Comparison of ENCODE assay signal across 16 cellular contexts in the genomic region with DNA sequence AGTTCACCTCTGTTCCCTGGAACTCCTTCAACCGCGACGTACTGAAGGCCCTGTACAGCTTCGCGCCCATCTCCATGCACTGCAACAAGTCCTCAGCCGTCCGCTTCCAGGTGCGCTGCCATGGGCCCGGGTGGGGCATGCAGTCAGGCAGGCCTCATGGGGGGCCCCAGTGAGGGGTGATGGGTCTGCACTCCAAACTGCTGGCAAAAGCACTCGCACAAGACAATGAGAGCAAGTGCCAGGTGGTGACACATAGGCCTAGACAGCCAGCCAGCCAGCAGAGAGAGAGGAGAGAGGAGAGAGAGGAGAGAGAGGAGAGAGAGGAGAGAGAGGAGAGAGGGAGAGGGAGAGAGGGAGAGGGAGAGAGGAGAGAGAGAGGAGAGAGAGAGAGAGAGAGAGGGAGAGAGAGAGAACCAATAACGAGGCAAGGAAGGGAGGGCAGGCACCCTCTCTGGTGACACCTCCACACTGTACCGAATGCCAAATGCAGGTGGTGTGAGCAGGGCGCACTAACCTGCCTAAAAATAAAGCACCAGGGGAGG. TPM values are rescaled to one million over a fixed set of nuclear protein-coding genes. Genes with fewer than 3 reads are reported as not detected.
DNase-seq lines count a peak whose midpoint lies in the region; ATAC-seq, FAIRE-seq and TF ChIP-seq lines count a peak whose summit lies in the region.
"Had no signal": no experiment of that assay in that cellular context is flagged by ENCODE, and none has a peak within 500 bp of the region (broad histone marks: within the 10 kb centered on the region; RNA-seq: fewer than 3 reads in every experiment).

No MANE protein-coding gene starts in this region.

- FAIRE-seq in H54 (lab: Jason Lieb, UNC), result no peak
- FAIRE-seq: frontal cortex, GM18507 had no signal

- peak; percentile 64 for ATAC-seq in CD4-positive, alpha-beta T cell (ENCODE audit: poor library complexity)
- ATAC-seq in HG03045 (IDR thresholded peaks at IDR 0.05; ENCODE audit: unreplicated experiment) (no peak), HG03159 (IDR thresholded peaks at IDR 0.05; ENCODE audit: unreplicated experiment) (no peak), Right ventricle myocardium superior (ENCODE audit: poor library complexity) (no peak)
- ATAC-seq: stimulated activated naive CD8-positive, alpha-beta T cell treated with anti-CD3 and anti-CD28 coated beads, Interleukin-15, Interleukin-2, amounts not matched to agents 100 U/mL and 50 U/mL, for 24 hours had no signal

- DNase-seq in CD4-positive, alpha-beta T cell, result peak in 2 of 10 experiments; percentile 10 to 63
- peak; percentile 49 for DNase-seq in H54 (ENCODE audit: insufficient read length, low spot score)
- peak; percentile 87 for DNase-seq in NCI-H345 treated with DMSO at 0.1 percent for 48 hours (lab: John Stamatoyannopoulos, UW; ENCODE audit: unreplicated experiment)
- DNase-seq in fibroblast of pulmonary artery (ENCODE audit: low read depth), result peak; percentile 12
- DNase-seq in transverse colon, result no peak
- no peak for DNase-seq in Right ventricle myocardium superior
- DNase-seq: amniotic stem cell; NCI-H446 treated with DMSO at 0.1 percent for 48 hours; stimulated activated naive CD8-positive, alpha-beta T cell treated with anti-CD3 and anti-CD28 coated beads, Interleukin-15, Interleukin-2, amounts not matched to agents 100 U/mL and 50 U/mL, for 24 hours had no signal

- peaks cover 5% of the 10 kb centered on the region for H3K27me3 ChIP-seq in CD4-positive, alpha-beta T cell (ENCODE audit: control insufficient read depth, insufficient read depth, low read length)
- H3K27me3 ChIP-seq in transverse colon, result peaks cover 83% of the 10 kb centered on the region

- H3K4me1 ChIP-seq in transverse colon, result peaks cover 9 to 12% (median 11%) of the 10 kb centered on the region in 4 donors

- H3K4me3 Mint-ChIP-seq in CD4-positive, alpha-beta T cell, result peak overlapping the region; percentile 88
- H3K4me3 Mint-ChIP-seq: B cell, IgD-negative memory B cell had no signal

- TF ChIP-seq POLR2A in H54 (IDR thresholded peaks at IDR 0.05; ENCODE audit: low read depth, low read length), result no peak
- no peak for TF ChIP-seq POLR2A in transverse colon (IDR thresholded peaks at IDR 0.05)

- CTCF ChIA-PET in CD4-positive, alpha-beta T cell (lab: Charles Lee), result interaction anchor here (1.1 to 1.6 kb wide), 4 partner anchors 18 to 70 kb away, joined by 3 to 6 read pairs (median 5); no protein-coding TSS in a partner anchor

- peaks cover 47% of the 10 kb centered on the region for H3K4me1 Mint-ChIP-seq in CD4-positive, alpha-beta T cell (ENCODE audit: low read depth)

- intact Hi-C loops in CD4-positive, alpha-beta T cell (cut with DNase I, micrococcal nuclease), result loop anchor here (1.0 to 2.0 kb wide), 3 partner anchors 20 to 70 kb away; no protein-coding TSS in a partner anchor
- intact Hi-C loops in transverse colon (cut with DNase I; ENCODE audit: low total_unique reads), result no loop called here
- intact Hi-C loops in Right ventricle myocardium superior (cut with DNase I), result no loop called here

- no peaks in the 10 kb centered on the region for H3K9me3 Mint-ChIP-seq in CD4-positive, alpha-beta T cell
- H3K9me3 Mint-ChIP-seq: IgD-negative memory B cell had no signal

- H3K9me3 ChIP-seq in CD4-positive, alpha-beta T cell (ENCODE audit: control insufficient read depth, low read length), result no peaks in the 10 kb centered on the region
- no peaks in the 10 kb centered on the region for H3K9me3 ChIP-seq in transverse colon

- POLR2A ChIA-PET in CD4-positive, alpha-beta T cell (lab: Charles Lee), result interaction anchor here (1.5 to 3.8 kb wide), 3 partner anchors 20 to 70 kb away, joined by 4 to 26 read pairs (median 6); no protein-coding TSS in a partner anchor

- WGBS in transverse colon (ENCODE audit: low coverage in 1 of 2), 2 donors, result 73 to 82% methylated on average over 4 to 13 of the region's 13 CpGs

- no peak overlapping the region for H3K27ac ChIP-seq in CD4-positive, alpha-beta T cell (ENCODE audit: low read depth, low read length)
- H3K27ac ChIP-seq in transverse colon, result no peak overlapping the region

- H3K36me3 ChIP-seq in transverse colon, result no peaks in the 10 kb centered on the region

- in situ Hi-C loops in transverse colon (cut with MboI; ENCODE audit: low pct_ligation_motif_present in 1 of 4, low pct_unique_long_range_greater_than_20kb in 1 of 4, low sequenced_read_pairs in 3 of 4), result no loop called here

- H3K36me3 Mint-ChIP-seq in CD4-positive, alpha-beta T cell (ENCODE audit: low read depth), result peaks cover 7% of the 10 kb centered on the region
- H3K36me3 Mint-ChIP-seq: IgD-negative memory B cell had no signal

- peaks cover 33% of the 10 kb centered on the region for H3K27me3 Mint-ChIP-seq in CD4-positive, alpha-beta T cell

- H3K27ac Mint-ChIP-seq in CD4-positive, alpha-beta T cell, result peak overlapping the region; percentile 93
- H3K27ac Mint-ChIP-seq: B cell had no signal

- no peak overlapping the region for H3K4me3 ChIP-seq in fibroblast of pulmonary artery (replicated peaks; ENCODE audit: low read depth, low read length)
- no peak overlapping the region for H3K4me3 ChIP-seq in transverse colon
- H3K4me3 ChIP-seq: dorsolateral prefrontal cortex had no signal

- no peak for TF ChIP-seq CTCF in CD4-positive, alpha-beta T cell (IDR thresholded peaks at IDR 0.05)
- TF ChIP-seq CTCF in fibroblast of pulmonary artery (IDR thresholded peaks at IDR 0.05; ENCODE audit: low read length, missing control alignments) (no peak), transverse colon (IDR thresholded peaks at IDR 0.05) (no peak)

- no peak for TF ChIP-seq EP300 in transverse colon (IDR thresholded peaks at IDR 0.05; ENCODE audit: low read depth)

RNA-seq across cellular contexts. Expression of a gene that starts 21.0 kb away (rescaled TPM):
- total RNA-seq in CD4-positive, alpha-beta T cell, result 1 to 10 TPM; 1.7 to 1.8 TPM
- total RNA-seq in transverse colon (not detected), Right ventricle myocardium superior (not detected)
- total RNA-seq: B cell had no signal

RNA-seq across cellular contexts. Expression of a gene that starts 48.0 kb away (rescaled TPM):
- total RNA-seq in CD4-positive, alpha-beta T cell, result not detected
- under 1 TPM in 1 of 4 donors, not detected in 3; 0.64 TPM for total RNA-seq in transverse colon
- total RNA-seq in Right ventricle myocardium superior, result not detected
- total RNA-seq: B cell had no signal

Comparison
In these comparisons a context has a peak if more than half of its experiments do, and no peak if none do; other contexts are left out.
1. DNase-seq: peak in H54 (single experiment), NCI-H345 treated with DMSO at 0.1 percent for 48 hours (single experiment) and fibroblast of pulmonary artery (single experiment); none in transverse colon (single experiment) and Right ventricle myocardium superior (single experiment).
2. intact Hi-C loops: an anchor here in CD4-positive, alpha-beta T cell (1.0 to 2.0 kb wide); none called in transverse colon and Right ventricle myocardium superior.